In the genomic region with DNA sequence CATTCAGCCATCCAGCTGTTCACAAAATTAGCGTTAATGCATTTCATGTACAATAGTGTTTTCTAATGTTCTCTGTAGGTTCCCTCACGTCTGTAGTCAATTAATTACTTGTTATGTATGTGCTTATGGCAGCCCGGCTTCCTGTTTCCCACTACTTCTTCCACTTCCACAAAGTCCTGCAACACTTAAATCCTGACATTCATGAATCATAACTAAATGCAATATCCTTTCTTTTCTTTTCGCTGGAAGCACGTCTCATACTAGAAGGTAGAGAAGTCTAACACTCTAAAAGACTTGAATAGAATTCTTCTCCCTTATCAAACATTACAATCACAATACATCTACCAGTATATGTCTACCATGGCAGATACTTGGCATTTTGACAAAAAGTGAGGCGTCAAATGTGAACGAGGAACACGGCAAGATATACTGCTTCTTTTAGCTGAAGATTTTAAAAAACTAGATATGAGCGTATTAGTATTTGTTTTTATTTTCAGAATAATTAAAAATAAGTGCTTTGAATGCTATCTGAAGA, we compare ENCODE assay signal across 19 cellular contexts.
DNase-seq lines count a peak whose midpoint lies in the region; ATAC-seq, FAIRE-seq and TF ChIP-seq lines count a peak whose summit lies in the region.
"Had no signal": no experiment of that assay in that cellular context is flagged by ENCODE, and none has a peak within 500 bp of the region (broad histone marks: within the 10 kb centered on the region; RNA-seq: fewer than 3 reads in every experiment).

No MANE protein-coding gene starts in this region.

- H2AFZ ChIP-seq in endothelial cell of umbilical vein (ENCODE audit: low read depth, low read length) = no peak overlapping the region

- no peaks in the 10 kb centered on the region for H3K4me1 Mint-ChIP-seq in naive thymus-derived CD4-positive, alpha-beta T cell
- H3K4me1 Mint-ChIP-seq in activated CD4-positive, alpha-beta T cell treated with anti-CD3 and anti-CD28 coated beads for 36 hours = no peaks in the 10 kb centered on the region
- H3K4me1 Mint-ChIP-seq: CD4-positive, CD25-positive, alpha-beta regulatory T cell had no signal

- H3K27me3 Mint-ChIP-seq in naive thymus-derived CD4-positive, alpha-beta T cell = peaks cover 0 to 8% (median 5%) of the 10 kb centered on the region in 5 donors
- H3K27me3 Mint-ChIP-seq in activated CD4-positive, alpha-beta T cell treated with anti-CD3 and anti-CD28 coated beads for 36 hours = no peaks in the 10 kb centered on the region
- H3K27me3 Mint-ChIP-seq: CD4-positive, CD25-positive, alpha-beta regulatory T cell had no signal

- no peaks in the 10 kb centered on the region for H4K20me1 ChIP-seq in endothelial cell of umbilical vein (replicated peaks; ENCODE audit: control insufficient read depth, extremely low read depth, insufficient read depth, low read length)

- H3K27me3 ChIP-seq in endothelial cell of umbilical vein (ENCODE audit: control insufficient read depth in 2 of 2, insufficient read depth in 2 of 2, low read length in 2 of 2) (no peaks in the 10 kb centered on the region), prostate gland (replicated peaks; ENCODE audit: insufficient read depth) (no peaks in the 10 kb centered on the region)
- H3K27me3 ChIP-seq in naive thymus-derived CD4-positive, alpha-beta T cell (ENCODE audit: control insufficient read depth in 2 of 2, insufficient read depth in 2 of 2, low read length in 2 of 2) = no peaks in the 10 kb centered on the region

- CTCF ChIA-PET in endothelial cell of umbilical vein (lab: Charles Lee) = no interaction called here
- CTCF ChIA-PET in naive thymus-derived CD4-positive, alpha-beta T cell (lab: Charles Lee) = no interaction called here
- CTCF ChIA-PET in activated CD4-positive, alpha-beta T cell treated with anti-CD3 and anti-CD28 coated beads for 36 hours (lab: Charles Lee) = no interaction called here

- no peak overlapping the region for H3K4me3 ChIP-seq in endothelial cell of umbilical vein (replicated peaks in 1 of 3; ENCODE audit: insufficient read depth in 1 of 3, low read depth in 1 of 3, low read length in 3 of 3)
- no peak overlapping the region for H3K4me3 ChIP-seq in naive thymus-derived CD4-positive, alpha-beta T cell (ENCODE audit: low read length)
- no peak overlapping the region for H3K4me3 ChIP-seq in prostate gland
- H3K4me3 ChIP-seq: BLaER1, K562 had no signal

- no peaks in the 10 kb centered on the region for H3K9me3 Mint-ChIP-seq in naive thymus-derived CD4-positive, alpha-beta T cell
- H3K9me3 Mint-ChIP-seq in activated CD4-positive, alpha-beta T cell treated with anti-CD3 and anti-CD28 coated beads for 36 hours (ENCODE audit: low read depth) = no peaks in the 10 kb centered on the region
- H3K9me3 Mint-ChIP-seq: CD4-positive, CD25-positive, alpha-beta regulatory T cell; HFFc6 had no signal

- no peaks in the 10 kb centered on the region for H3K9me1 ChIP-seq in endothelial cell of umbilical vein (replicated peaks; ENCODE audit: control insufficient read depth, extremely low read depth, insufficient read depth, low read length)

- peak; percentile 48 for FAIRE-seq in endothelial cell of umbilical vein (lab: Jason Lieb, UNC)
- FAIRE-seq: A204.1, GM12892, K562 had no signal

- intact Hi-C loops in endothelial cell of umbilical vein (cut with micrococcal nuclease) = no loop called here
- intact Hi-C loops in naive thymus-derived CD4-positive, alpha-beta T cell (cut with micrococcal nuclease) = no loop called here
- intact Hi-C loops in prostate gland (cut with DNase I) = no loop called here
- intact Hi-C loops in activated CD4-positive, alpha-beta T cell treated with anti-CD3 and anti-CD28 coated beads for 36 hours (cut with DNase I, micrococcal nuclease) = no loop called here

- BruUV-seq in endothelial cell of umbilical vein (replicated peaks; lab: Mats Ljungman, UMichigan) = no TSS peak

- DNase-seq in CD1c-positive myeloid dendritic cell (ENCODE audit: extremely low spot score) (peak; percentile 1), OCI-M1 (lab: John Stamatoyannopoulos, UW) (peak; percentile 2), endothelial cell of umbilical vein (ENCODE audit: low read depth, low spot score) (peak; percentile 66), prostate gland (ENCODE audit: low spot score) (no peak)
- DNase-seq in naive thymus-derived CD4-positive, alpha-beta T cell = no peak
- DNase-seq in activated CD4-positive, alpha-beta T cell treated with anti-CD3 and anti-CD28 coated beads for 36 hours = no peak
- DNase-seq: AML-193; Calu3; CD4-positive, CD25-positive, alpha-beta regulatory T cell; DND-41; GDM1; HCEC 1CT; HFFc6 had no signal

- no peak for TF ChIP-seq POLR2A in endothelial cell of umbilical vein (IDR thresholded peaks at IDR 0.05; ENCODE audit: low read depth, low read length)
- no peak for TF ChIP-seq POLR2A in prostate gland (IDR thresholded peaks at IDR 0.05)

- POLR2A ChIA-PET in endothelial cell of umbilical vein (lab: Charles Lee) = no interaction called here
- POLR2A ChIA-PET in naive thymus-derived CD4-positive, alpha-beta T cell (lab: Charles Lee) = no interaction called here
- POLR2A ChIA-PET in activated CD4-positive, alpha-beta T cell treated with anti-CD3 and anti-CD28 coated beads for 36 hours (lab: Charles Lee) = no interaction called here

- dilution Hi-C loops in endothelial cell of umbilical vein (cut with MboI; ENCODE audit: extremely low pct_ligation_motif_present, low sequenced_read_pairs) = no loop called here

- H3K79me2 ChIP-seq in endothelial cell of umbilical vein (ENCODE audit: control insufficient read depth, insufficient read depth, low read length) = no peaks in the 10 kb centered on the region

- H3K9ac ChIP-seq in endothelial cell of umbilical vein (replicated peaks; ENCODE audit: extremely low read depth, insufficient read depth, low read length) = no peak overlapping the region
- H3K9ac ChIP-seq: BLaER1 had no signal

- no peaks in the 10 kb centered on the region for H3K36me3 ChIP-seq in endothelial cell of umbilical vein (ENCODE audit: control insufficient read depth in 2 of 2, extremely low read depth in 1 of 2, insufficient read depth in 2 of 2, low read length in 2 of 2)
- H3K36me3 ChIP-seq in naive thymus-derived CD4-positive, alpha-beta T cell (ENCODE audit: control insufficient read depth in 2 of 3, insufficient read depth in 3 of 3, low read length in 3 of 3) = no peaks in the 10 kb centered on the region
- no peaks in the 10 kb centered on the region for H3K36me3 ChIP-seq in prostate gland
- H3K36me3 ChIP-seq: BLaER1 had no signal

- H3K27ac ChIP-seq in endothelial cell of umbilical vein (ENCODE audit: insufficient read depth, low read depth, low read length) (no peak overlapping the region), prostate gland (no peak overlapping the region)
- H3K27ac ChIP-seq in naive thymus-derived CD4-positive, alpha-beta T cell (ENCODE audit: low read depth, low read length) = no peak overlapping the region
- H3K27ac ChIP-seq: BLaER1, HL-60 had no signal

- H3K4me3 Mint-ChIP-seq in naive thymus-derived CD4-positive, alpha-beta T cell = no peak overlapping the region
- H3K4me3 Mint-ChIP-seq in activated CD4-positive, alpha-beta T cell treated with anti-CD3 and anti-CD28 coated beads for 36 hours = no peak overlapping the region
- H3K4me3 Mint-ChIP-seq: CD4-positive, CD25-positive, alpha-beta regulatory T cell; HFFc6 had no signal

- H3K27ac Mint-ChIP-seq in naive thymus-derived CD4-positive, alpha-beta T cell = no peak overlapping the region
- no peak overlapping the region for H3K27ac Mint-ChIP-seq in activated CD4-positive, alpha-beta T cell treated with anti-CD3 and anti-CD28 coated beads for 36 hours
- H3K27ac Mint-ChIP-seq: CD4-positive, CD25-positive, alpha-beta regulatory T cell; HFFc6 had no signal

- H3K4me1 ChIP-seq in endothelial cell of umbilical vein (ENCODE audit: control insufficient read depth, extremely low read depth, insufficient read depth, low read length) (peaks cover 9% of the 10 kb centered on the region), prostate gland (replicated peaks) (no peaks in the 10 kb centered on the region)
- no peaks in the 10 kb centered on the region for H3K4me1 ChIP-seq in naive thymus-derived CD4-positive, alpha-beta T cell (ENCODE audit: control insufficient read depth in 2 of 2, insufficient read depth in 2 of 2, low read length in 2 of 2)
- H3K4me1 ChIP-seq: BLaER1 had no signal

- WGBS in prostate gland = 48% methylated on average over 9 of the region's 9 CpGs

- no peaks in the 10 kb centered on the region for H3K36me3 Mint-ChIP-seq in naive thymus-derived CD4-positive, alpha-beta T cell
- H3K36me3 Mint-ChIP-seq in activated CD4-positive, alpha-beta T cell treated with anti-CD3 and anti-CD28 coated beads for 36 hours (ENCODE audit: low read depth) = no peaks in the 10 kb centered on the region
- H3K36me3 Mint-ChIP-seq: CD4-positive, CD25-positive, alpha-beta regulatory T cell had no signal

- no peaks in the 10 kb centered on the region for H3K9me3 ChIP-seq in endothelial cell of umbilical vein (replicated peaks; ENCODE audit: control insufficient read depth, insufficient read depth, low read length)
- H3K9me3 ChIP-seq in naive thymus-derived CD4-positive, alpha-beta T cell (ENCODE audit: control insufficient read depth in 2 of 3, low read length in 3 of 3) = no peaks in the 10 kb centered on the region
- H3K9me3 ChIP-seq in prostate gland = no peaks in the 10 kb centered on the region
- H3K9me3 ChIP-seq: BLaER1 had no signal

- ATAC-seq in naive thymus-derived CD4-positive, alpha-beta T cell = no peak
- ATAC-seq in HG02610 (IDR thresholded peaks at IDR 0.05; ENCODE audit: unreplicated experiment) = no peak
- ATAC-seq in activated CD4-positive, alpha-beta T cell treated with anti-CD3 and anti-CD28 coated beads for 36 hours = no peak
- ATAC-seq: K562 had no signal

- H3K4me2 ChIP-seq in endothelial cell of umbilical vein (ENCODE audit: insufficient read depth, low read length) = peak overlapping the region; percentile 47
- H3K4me2 ChIP-seq: BLaER1 had no signal

- no peak for TF ChIP-seq CTCF in endothelial cell of umbilical vein (IDR thresholded peaks at IDR 0.05; ENCODE audit: extremely low read depth in 1 of 2, insufficient read depth in 1 of 2, low read depth in 1 of 2, low read length in 2 of 2)
- TF ChIP-seq CTCF in prostate gland (IDR thresholded peaks at IDR 0.05) = no peak

TF ChIP-seq in endothelial cell of umbilical vein, 7 proteins besides CTCF, POLR2A, EP300 and RAD21 (continues in another document):
- TF ChIP-seq MYC (IDR thresholded peaks at IDR 0.05; ENCODE audit: low read depth, low read length) (no peak), JUN (IDR thresholded peaks at IDR 0.05; ENCODE audit: borderline replicate concordance, insufficient read depth, insufficient read length, low read depth) (no peak), FOS (IDR thresholded peaks at IDR 0.05; ENCODE audit: borderline replicate concordance, insufficient read depth, low read length) (no peak), POLR2AphosphoS5 (IDR thresholded peaks at IDR 0.05; ENCODE audit: insufficient read depth, low read depth, low read length) (no peak), EZH2 (IDR thresholded peaks at IDR 0.05; ENCODE audit: borderline replicate concordance, low read depth, low read length, severe bottlenecking) (no peak)
- TF ChIP-seq, protein P1, sequence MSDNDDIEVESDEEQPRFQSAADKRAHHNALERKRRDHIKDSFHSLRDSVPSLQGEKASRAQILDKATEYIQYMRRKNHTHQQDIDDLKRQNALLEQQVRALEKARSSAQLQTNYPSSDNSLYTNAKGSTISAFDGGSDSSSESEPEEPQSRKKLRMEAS (IDR thresholded peaks at IDR 0.05; ENCODE audit: insufficient read depth, insufficient read length) = no peak

Comparison
In these comparisons a context has a peak if more than half of its experiments do, and no peak if none do; other contexts are left out.
1. DNase-seq: peak in CD1c-positive myeloid dendritic cell (single experiment), OCI-M1 (single experiment) and endothelial cell of umbilical vein (single experiment); none in naive thymus-derived CD4-positive, alpha-beta T cell (0 of 9), prostate gland (single experiment) and activated CD4-positive, alpha-beta T cell treated with anti-CD3 and anti-CD28 coated beads for 36 hours (single experiment).